In genomic region chr2:72999729-73000725, GRCh38 we compare ENCODE assay signal across 13 cellular contexts.
DNase-seq lines count a peak whose midpoint lies in the region; ATAC-seq and TF ChIP-seq lines count a peak whose summit lies in the region.
"Had no signal": no experiment of that assay in that cellular context is flagged by ENCODE, and none has a peak within 500 bp of the region (broad histone marks: within the 10 kb centered on the region; RNA-seq: fewer than 3 reads in every experiment).

No MANE protein-coding gene starts in this region.

- peaks cover 7% of the 10 kb centered on the region for H3K36me3 Mint-ChIP-seq in chondrocyte (ENCODE audit: low read depth)

- H3K27ac ChIP-seq in right lobe of liver (peak overlapping the region; percentile 37 to 80 (median 59)), colonic mucosa (no peak overlapping the region)
- H3K27ac ChIP-seq: adrenal gland had no signal

- intact Hi-C loops in right lobe of liver (cut with DNase I) (loop anchor here (10.0 kb wide), 2 partner anchors 75 to 155 kb away; partner anchors contain the start of gene SFXN5 (in 2 of the 2)), colonic mucosa (cut with DNase I) (no loop called here)

- no peaks in the 10 kb centered on the region for H3K27me3 ChIP-seq in right lobe of liver
- no peaks in the 10 kb centered on the region for H3K27me3 ChIP-seq in colonic mucosa
- H3K27me3 ChIP-seq: adrenal gland had no signal

- H3K4me1 Mint-ChIP-seq in chondrocyte (ENCODE audit: low read depth) = peaks cover 2% of the 10 kb centered on the region
- H3K4me1 Mint-ChIP-seq: activated CD4-positive, alpha-beta T cell treated with anti-CD3 and anti-CD28 coated beads, Interleukin-2, amount 10 ng/mL, durations not matched to agents 24 days and 14 days; immature natural killer cell; nephron had no signal

- H3K4me3 ChIP-seq in right lobe of liver = no peak overlapping the region
- H3K4me3 ChIP-seq in colonic mucosa = no peak overlapping the region
- H3K4me3 ChIP-seq: adrenal gland had no signal

- H3K9ac ChIP-seq in colonic mucosa (ENCODE audit: low read depth in 2 of 2, low read length in 2 of 2) = no peak overlapping the region

- 80% methylated on average over 2 of the region's 13 CpGs for WGBS in right lobe of liver (ENCODE audit: insufficient coverage, low coverage, low lambda C conversion rate, missing lambda C conversion rate)

- H3K36me3 ChIP-seq in right lobe of liver (no peaks in the 10 kb centered on the region), colonic mucosa (no peaks in the 10 kb centered on the region)

- H3K4me3 Mint-ChIP-seq in chondrocyte (ENCODE audit: unreplicated experiment) = no peak overlapping the region
- H3K4me3 Mint-ChIP-seq: activated CD4-positive, alpha-beta T cell treated with anti-CD3 and anti-CD28 coated beads, Interleukin-2, amount 10 ng/mL, durations not matched to agents 24 days and 14 days; immature natural killer cell; nephron had no signal

- peaks cover 0 to 57% (median 23%) of the 10 kb centered on the region in 4 donors for H3K4me1 ChIP-seq in right lobe of liver
- no peaks in the 10 kb centered on the region for H3K4me1 ChIP-seq in colonic mucosa
- H3K4me1 ChIP-seq: adrenal gland had no signal

- H3K27ac Mint-ChIP-seq in chondrocyte (ENCODE audit: unreplicated experiment) = no peak overlapping the region
- H3K27ac Mint-ChIP-seq: activated CD4-positive, alpha-beta T cell treated with anti-CD3 and anti-CD28 coated beads, Interleukin-2, amount 10 ng/mL, durations not matched to agents 24 days and 14 days; immature natural killer cell; nephron had no signal

- TF ChIP-seq POLR2A in right lobe of liver (IDR thresholded peaks at IDR 0.05) = no peak

- peak in 1 of 4 donors; percentile 24 for ATAC-seq in right lobe of liver

- DNase-seq in GM04504 (ENCODE audit: low read depth) (peak; percentile 9), LoVo (ENCODE audit: low spot score) (peak; percentile 6), chondrocyte (ENCODE audit: low spot score) (peak; percentile 74), right lobe of liver (peak in 1 of 3 donors; percentile 39), NCI-H69 (lab: John Stamatoyannopoulos, UW) (no peak), colonic mucosa (no peak), retina (no peak)
- DNase-seq: activated CD4-positive, alpha-beta T cell treated with anti-CD3 and anti-CD28 coated beads, Interleukin-2, amount 10 ng/mL, durations not matched to agents 24 days and 14 days; immature natural killer cell; NCI-H510A treated with DMSO at 0.1 percent for 48 hours; stimulated activated naive CD4-positive, alpha-beta T cell had no signal

- no peaks in the 10 kb centered on the region for H3K9me3 ChIP-seq in right lobe of liver
- no peaks in the 10 kb centered on the region for H3K9me3 ChIP-seq in colonic mucosa
- H3K9me3 ChIP-seq: adrenal gland had no signal

- TF ChIP-seq CTCF in chondrocyte (IDR thresholded peaks at IDR 0.05) (no peak), right lobe of liver (IDR thresholded peaks at IDR 0.05) (no peak), colonic mucosa (IDR thresholded peaks at IDR 0.05) (no peak)

- no peaks in the 10 kb centered on the region for H3K27me3 Mint-ChIP-seq in chondrocyte (ENCODE audit: low read depth)
- H3K27me3 Mint-ChIP-seq: activated CD4-positive, alpha-beta T cell treated with anti-CD3 and anti-CD28 coated beads, Interleukin-2, amount 10 ng/mL, durations not matched to agents 24 days and 14 days had no signal

- no peaks in the 10 kb centered on the region for H3K9me3 Mint-ChIP-seq in chondrocyte (ENCODE audit: low read depth)
- H3K9me3 Mint-ChIP-seq: activated CD4-positive, alpha-beta T cell treated with anti-CD3 and anti-CD28 coated beads, Interleukin-2, amount 10 ng/mL, durations not matched to agents 24 days and 14 days; immature natural killer cell; nephron had no signal

Comparison
In these comparisons a context has a peak if more than half of its experiments do, and no peak if none do; other contexts are left out.
1. DNase-seq: peak in GM04504 (single experiment), LoVo (single experiment) and chondrocyte (single experiment); none in NCI-H69 (single experiment), colonic mucosa (single experiment) and retina (single experiment).